26 cellular contexts compared by ENCODE assay signal in the genomic region with DNA sequence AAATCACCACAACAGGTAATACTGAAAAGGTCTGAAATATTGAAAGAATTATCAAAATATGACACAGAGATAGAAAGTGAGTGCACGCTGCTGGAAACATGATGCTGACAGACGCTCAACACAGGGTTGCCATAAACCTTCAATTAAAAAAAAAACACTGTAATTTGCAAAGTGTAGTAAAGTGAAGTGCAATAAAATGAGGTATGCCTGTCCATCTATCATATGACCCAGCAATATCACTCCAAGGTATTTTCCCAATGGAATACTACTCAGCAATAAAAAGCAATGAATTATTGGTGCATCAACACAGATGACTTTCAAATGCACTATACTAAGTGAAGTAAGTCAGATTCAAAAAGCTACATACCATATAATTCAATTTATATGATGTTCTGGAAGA. TPM values are rescaled to one million over a fixed set of nuclear protein-coding genes. Genes with fewer than 3 reads are reported as not detected.
"Had no signal": no experiment of that assay in that cellular context is flagged by ENCODE, and none has a peak within 500 bp of the region (broad histone marks: within the 10 kb centered on the region; RNA-seq: fewer than 3 reads in every experiment).

No MANE protein-coding gene starts in this region.

- H3K27ac Mint-ChIP-seq: activated CD4-positive, alpha-beta T cell treated with anti-CD3 and anti-CD28 coated beads for 36 hours; activated CD4-positive, alpha-beta T cell treated with anti-CD3 and anti-CD28 coated beads, Interleukin-2, amount 10 ng/mL, durations not matched to agents 7 days and 5 days; activated CD8-positive, alpha-beta T cell treated with anti-CD3 and anti-CD28 coated beads, Interleukin-2, amount 10 ng/mL, durations not matched to agents 7 days and 5 days; activated naive CD4-positive, alpha-beta T cell treated with anti-CD3 and anti-CD28 coated beads, Interleukin-2, amount 50 U/mL, for 24 hours; activated naive CD8-positive, alpha-beta T cell treated with anti-CD3 and anti-CD28 coated beads, Interleukin-2, amount 10 ng/mL, durations not matched to agents 7 days and 5 days; activated T-cell treated with anti-CD3 and anti-CD28 coated beads, Interleukin-2, amount 50 U/mL, for 24 hours had no signal

- DNase-seq: activated CD4-positive, alpha-beta T cell treated with anti-CD3 and anti-CD28 coated beads for 36 hours; activated CD4-positive, alpha-beta T cell treated with anti-CD3 and anti-CD28 coated beads, Interleukin-2, amount 10 ng/mL, durations not matched to agents 7 days and 5 days; activated CD4-positive, alpha-beta T cell treated with anti-CD3 and anti-CD28 coated beads, Interleukin-2, amount 50 U/mL, for 48 hours; activated CD8-positive, alpha-beta T cell treated with anti-CD3 and anti-CD28 coated beads, Interleukin-2, amount 10 ng/mL, durations not matched to agents 7 days and 5 days; activated gamma-delta T cell; activated naive CD4-positive, alpha-beta T cell treated with Interleukin-2 at 50 U/mL for 16 hours; activated naive CD8-positive, alpha-beta T cell treated with anti-CD3 and anti-CD28 coated beads, Interleukin-2, amount 10 ng/mL, durations not matched to agents 7 days and 5 days; activated T-cell treated with anti-CD3 and anti-CD28 coated beads, Interleukin-2, amount 50 U/mL, for 24 hours; amygdala; MM.1S; MV-4-11; NCI-H2081; NCI-H2171; NCI-H510A; NCI-H526; PC-3; Peyer's patch; RPMI8226; SHP77 treated with DMSO at 0.1 percent for 48 hours; SK-N-SH; T-cell; T-helper 2 cell; T-helper 9 cell had no signal

- H3K4me3 Mint-ChIP-seq: activated CD4-positive, alpha-beta T cell treated with anti-CD3 and anti-CD28 coated beads for 36 hours; activated CD4-positive, alpha-beta T cell treated with anti-CD3 and anti-CD28 coated beads, Interleukin-2, amount 10 ng/mL, durations not matched to agents 7 days and 5 days; activated CD8-positive, alpha-beta T cell treated with anti-CD3 and anti-CD28 coated beads, Interleukin-2, amount 10 ng/mL, durations not matched to agents 7 days and 5 days; activated naive CD4-positive, alpha-beta T cell treated with anti-CD3 and anti-CD28 coated beads, Interleukin-2, amount 50 U/mL, for 24 hours; activated naive CD8-positive, alpha-beta T cell treated with anti-CD3 and anti-CD28 coated beads, Interleukin-2, amount 10 ng/mL, durations not matched to agents 7 days and 5 days; activated T-cell treated with anti-CD3 and anti-CD28 coated beads, Interleukin-2, amount 50 U/mL, for 24 hours; T-cell had no signal

- H3K27me3 Mint-ChIP-seq: activated CD4-positive, alpha-beta T cell treated with anti-CD3 and anti-CD28 coated beads for 36 hours; activated CD4-positive, alpha-beta T cell treated with anti-CD3 and anti-CD28 coated beads, Interleukin-2, amount 10 ng/mL, durations not matched to agents 7 days and 5 days; activated naive CD4-positive, alpha-beta T cell treated with anti-CD3 and anti-CD28 coated beads, Interleukin-2, amount 50 U/mL, for 24 hours; activated naive CD8-positive, alpha-beta T cell treated with anti-CD3 and anti-CD28 coated beads, Interleukin-2, amount 10 ng/mL, durations not matched to agents 7 days and 5 days; activated T-cell treated with anti-CD3 and anti-CD28 coated beads, Interleukin-2, amount 50 U/mL, for 24 hours; T-cell had no signal

- ATAC-seq: activated CD4-positive, alpha-beta T cell treated with anti-CD3 and anti-CD28 coated beads for 36 hours; activated CD4-positive, CD25-positive, alpha-beta regulatory T cell treated with anti-CD3 and anti-CD28 coated beads, Interleukin-2, amount 50 U/mL, for 24 hours; activated CD8-positive, alpha-beta T cell treated with anti-CD3 and anti-CD28 coated beads, Interleukin-2, amount 10 ng/mL, durations not matched to agents 7 days and 5 days; PC-3; T-cell had no signal

- H3K9me3 Mint-ChIP-seq: activated naive CD4-positive, alpha-beta T cell treated with anti-CD3 and anti-CD28 coated beads, Interleukin-2, amount 50 U/mL, for 24 hours had no signal

RNA-seq across cellular contexts. Expression of a gene that starts 47.6 kb away (rescaled TPM):
- total RNA-seq: ascending aorta had no signal
